18 cellular contexts compared by ENCODE assay signal in the genomic region with DNA sequence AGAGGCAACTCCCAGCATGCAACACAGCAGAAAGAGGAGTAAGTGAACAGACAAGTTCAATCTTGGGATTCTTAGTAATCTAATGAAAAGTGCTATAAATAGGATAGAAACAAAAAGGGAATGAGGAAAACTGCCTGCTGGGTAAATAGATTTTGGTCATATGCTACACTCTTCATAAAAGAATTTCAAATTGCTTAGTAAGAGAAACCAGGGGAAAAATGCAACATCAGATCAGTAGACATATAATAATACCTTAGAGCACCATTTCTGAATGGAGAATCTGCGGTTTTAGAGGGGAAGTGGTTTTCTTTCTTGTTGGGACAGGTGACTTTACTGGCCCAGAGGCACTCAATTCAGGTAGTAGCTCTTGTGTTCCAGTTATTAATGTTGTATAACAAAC. TPM values are rescaled to one million over a fixed set of nuclear protein-coding genes. Genes with fewer than 3 reads are reported as not detected.
A peak's percentile ranks its signal among the peaks of the same experiment; 100 is the strongest.
DNase-seq lines count a peak whose midpoint lies in the region; ATAC-seq, FAIRE-seq and TF ChIP-seq lines count a peak whose summit lies in the region.
"Had no signal": no experiment of that assay in that cellular context is flagged by ENCODE, and none has a peak within 500 bp of the region (broad histone marks: within the 10 kb centered on the region; RNA-seq: fewer than 3 reads in every experiment).

No MANE protein-coding gene starts in this region.

- H3K9me3 ChIP-seq in GM12878 (replicated peaks; ENCODE audit: control insufficient read depth, insufficient read depth, low read length) = no peaks in the 10 kb centered on the region
- H3K9me3 ChIP-seq in stomach = no peaks in the 10 kb centered on the region
- H3K9me3 ChIP-seq: pancreas, suprapubic skin had no signal

- in situ Hi-C loops in GM12878 (cut with MboI) = no loop called here

- no peak overlapping the region for H3K27ac Mint-ChIP-seq in osteocyte (ENCODE audit: unreplicated experiment)
- H3K27ac Mint-ChIP-seq: activated naive CD4-positive, alpha-beta T cell treated with anti-CD3 and anti-CD28 coated beads, Interleukin-2, amount 50 U/mL, for 72 hours; brain had no signal

- WGBS in GM12878 (ENCODE audit: insufficient coverage, insufficient replicate concordance, low lambda C conversion rate, missing lambda C conversion rate) = 86% methylated on average over 1 of the region's 1 CpG
- WGBS in stomach, 5 donors = 74 to 87% (median 79%) methylated on average over 1 of the region's 1 CpG

- TF ChIP-seq POLR2A in GM12878 (IDR thresholded peaks at IDR 0.05; ENCODE audit: low read depth, low read length) (no peak), stomach (IDR thresholded peaks at IDR 0.05) (no peak)

- no peak for TF ChIP-seq CTCF in GM12878 (IDR thresholded peaks at IDR 0.05 in 2 of 3, conservative IDR thresholded peaks at IDR 0.05 in 1 of 3; ENCODE audit: control insufficient read depth in 2 of 3, extremely low read depth in 1 of 3, insufficient read depth in 1 of 3, low read depth in 3 of 3, low read length in 3 of 3)
- TF ChIP-seq CTCF in osteocyte (IDR thresholded peaks at IDR 0.05) = no peak
- no peak for TF ChIP-seq CTCF in stomach (IDR thresholded peaks at IDR 0.05)

- no peak overlapping the region for H3K4me3 ChIP-seq in GM12878
- no peak overlapping the region for H3K4me3 ChIP-seq in stomach
- H3K4me3 ChIP-seq: pancreas, suprapubic skin had no signal

- H4K20me1 ChIP-seq in GM12878 (ENCODE audit: control insufficient read depth, insufficient read depth) = no peaks in the 10 kb centered on the region

- no peaks in the 10 kb centered on the region for H3K27me3 ChIP-seq in GM12878 (replicated peaks in 1 of 2; ENCODE audit: control insufficient read depth in 2 of 2, insufficient read depth in 2 of 2, low read length in 1 of 2)
- no peaks in the 10 kb centered on the region for H3K27me3 ChIP-seq in stomach
- H3K27me3 ChIP-seq: pancreas, suprapubic skin had no signal

- H3K4me2 ChIP-seq in GM12878 (ENCODE audit: control insufficient read depth, insufficient read depth) = 0 out of 2 replicates have a peak overlapping the region, but pooled peaks have one; percentile 7

- FAIRE-seq in GM18507 (lab: Jason Lieb, UNC) (peak; percentile 41), GM12878 (lab: Jason Lieb, UNC) (peak; percentile 72)
- FAIRE-seq: pancreas had no signal

- H2AFZ ChIP-seq in GM12878 (ENCODE audit: control insufficient read depth, low read depth, low read length) = no peak overlapping the region

- H3K9ac ChIP-seq in GM12878 (ENCODE audit: control insufficient read depth, insufficient read depth, low read length) = no peak overlapping the region

- H3K4me1 Mint-ChIP-seq in osteocyte (ENCODE audit: unreplicated experiment) = peaks cover 18% of the 10 kb centered on the region

- H3K36me3 ChIP-seq in GM12878 (ENCODE audit: control insufficient read depth in 2 of 2, insufficient read depth in 2 of 2, low read length in 1 of 2) = no peaks in the 10 kb centered on the region
- no peaks in the 10 kb centered on the region for H3K36me3 ChIP-seq in stomach
- H3K36me3 ChIP-seq: pancreas, suprapubic skin had no signal

- DNase-seq in GM18507 (ENCODE audit: extremely low spot score, insufficient read length, low read depth) = no peak
- DNase-seq in GM12878 (ENCODE audit: low read depth, low spot score) = no peak
- no peak for DNase-seq in osteocyte (ENCODE audit: extremely low spot score, unreplicated experiment)
- no peak for DNase-seq in GF-D8 (lab: John Stamatoyannopoulos, UW)
- no peak for DNase-seq in amniotic stem cell (lab: John Stamatoyannopoulos, UW)
- no peak for DNase-seq in stomach
- DNase-seq: activated CD4-positive, alpha-beta T cell treated with anti-CD3 and anti-CD28 coated beads, Interleukin-2, amount 50 U/mL, for 4 hours; activated T-cell treated with anti-CD3 and anti-CD28 coated beads, Interleukin-2, amount 50 U/mL, for 4 hours; left ventricle myocardium superior; NCI-H146; NK-92 treated with Interleukin-12 subunit alpha and Interleukin-12 subunit beta, amount 100 ng/mL, for 24 hours; pancreas; stimulated activated CD4-positive, alpha-beta T cell treated with anti-CD3 and anti-CD28 coated beads, Interleukin-2, amount 100 ng/mL, for 48 hours had no signal

- ATAC-seq in GM21515 (IDR thresholded peaks at IDR 0.05; ENCODE audit: unreplicated experiment) = peak; percentile 49
- ATAC-seq in HG03108 (IDR thresholded peaks at IDR 0.05; ENCODE audit: unreplicated experiment) = peak; percentile 69
- peak; percentile 52 for ATAC-seq in GM12878
- ATAC-seq: activated naive CD4-positive, alpha-beta T cell treated with anti-CD3 and anti-CD28 coated beads, Interleukin-2, amount 50 U/mL, for 72 hours; activated T-cell treated with anti-CD3 and anti-CD28 coated beads, Interleukin-2, amount 50 U/mL, for 4 hours; left ventricle myocardium superior; pancreas had no signal

- no peaks in the 10 kb centered on the region for H3K79me2 ChIP-seq in GM12878 (ENCODE audit: control insufficient read depth, insufficient read depth, low read length)

- H3K27me3 Mint-ChIP-seq in osteocyte (ENCODE audit: unreplicated experiment) = no peaks in the 10 kb centered on the region
- H3K27me3 Mint-ChIP-seq: brain had no signal

- intact Hi-C loops in GM12878 (cut with micrococcal nuclease; ENCODE audit: unreplicated experiment) = no loop called here
- intact Hi-C loops in stomach (cut with DNase I; ENCODE audit: low total_unique reads) = no loop called here

- no peaks in the 10 kb centered on the region for H3K9me3 Mint-ChIP-seq in osteocyte (ENCODE audit: unreplicated experiment)
- H3K9me3 Mint-ChIP-seq: activated naive CD4-positive, alpha-beta T cell treated with anti-CD3 and anti-CD28 coated beads, Interleukin-2, amount 50 U/mL, for 72 hours; activated T-cell treated with anti-CD3 and anti-CD28 coated beads, Interleukin-2, amount 50 U/mL, for 4 hours; brain had no signal

- TF ChIP-seq RAD21 in GM12878 (IDR thresholded peaks at IDR 0.05; ENCODE audit: insufficient read depth, low read depth, low read length) = no peak

- POLR2A ChIA-PET in GM12878 (lab: Charles Lee) = interaction anchor here (0.8 kb wide), 1 partner anchor 9 kb away, joined by 3 read pairs; no protein-coding TSS in a partner anchor

- CTCF ChIA-PET in GM12878 (lab: Yijun Ruan, JAX) = interaction anchor here (0.9 to 1.0 kb wide), 2 partner anchors 11 to 85 kb away, joined by 3 to 4 read pairs; no protein-coding TSS in a partner anchor

- H3K36me3 Mint-ChIP-seq in osteocyte (ENCODE audit: unreplicated experiment) = no peaks in the 10 kb centered on the region
- H3K36me3 Mint-ChIP-seq: activated naive CD4-positive, alpha-beta T cell treated with anti-CD3 and anti-CD28 coated beads, Interleukin-2, amount 50 U/mL, for 72 hours; brain had no signal

- H3K4me1 ChIP-seq in GM12878 (ENCODE audit: control insufficient read depth, insufficient read depth, low read length) (no peaks in the 10 kb centered on the region), stomach (peaks cover 0 to 7% (median 6%) of the 10 kb centered on the region in 4 donors)

- RAD21 ChIA-PET in GM12878 (lab: Charles Lee; ENCODE audit: unreplicated experiment) = interaction anchor here (1.2 kb wide), 1 partner anchor 12 kb away, joined by 6 read pairs; no protein-coding TSS in a partner anchor

- TF ChIP-seq EP300 in GM12878 (IDR thresholded peaks at IDR 0.05; ENCODE audit: borderline replicate concordance in 1 of 2, control insufficient read depth in 1 of 2, low read depth in 2 of 2, low read length in 2 of 2) = no peak
- TF ChIP-seq EP300 in stomach (IDR thresholded peaks at IDR 0.05) = no peak

- H3K27ac ChIP-seq in GM12878 (ENCODE audit: control insufficient read depth, insufficient read depth) (no peak overlapping the region), stomach (no peak overlapping the region)
- H3K27ac ChIP-seq: pancreas, suprapubic skin had no signal

- no peak overlapping the region for H3K4me3 Mint-ChIP-seq in osteocyte (ENCODE audit: unreplicated experiment)
- H3K4me3 Mint-ChIP-seq: activated T-cell treated with anti-CD3 and anti-CD28 coated beads, Interleukin-2, amount 50 U/mL, for 4 hours; brain had no signal

- SMC1A ChIA-PET in GM12878 (lab: Charles Lee; ENCODE audit: uncharacterized antibody, unreplicated experiment) = interaction anchor here (1.9 kb wide), 1 partner anchor 8 kb away, joined by 9 read pairs; no protein-coding TSS in a partner anchor

- no TSS peak for BruUV-seq in GM12878 (replicated peaks; lab: Mats Ljungman, UMichigan)

TF ChIP-seq in GM12878, 131 proteins besides CTCF, POLR2A, EP300 and RAD21 (continues in another document):
- TF ChIP-seq TARDBP (IDR thresholded peaks at IDR 0.05; ENCODE audit: borderline replicate concordance) (no peak), NR2F1 (conservative IDR thresholded peaks at IDR 0.05) (no peak), FOXK2 (IDR thresholded peaks at IDR 0.05) (no peak), SPI1 (IDR thresholded peaks at IDR 0.05; ENCODE audit: borderline replicate concordance, insufficient read depth, low read depth, low read length) (peak; percentile 38; the same call in 1 of the 2 replicates), CREM (IDR thresholded peaks at IDR 0.05; ENCODE audit: low read depth) (no peak)

RNA-seq across cellular contexts. Expression of a gene that starts 13.4 kb away (rescaled TPM):
- total RNA-seq in GM12878 (2013; cell fraction: nucleolus; rRNA removed) = 210 and 223 TPM in 2 replicates
- total RNA-seq in GM12878 (2014; rRNA removed) (52.6 and 58.6 TPM in 2 replicates), GM12878 (2014; rRNA removed; fragmentation: Illumina TruSeq; extraction: Trizol) (61.0 and 62.4 TPM in 2 replicates), GM12878 (2021) (46.7 and 48.9 TPM in 2 replicates), osteocyte (63.9 and 69.2 TPM in 2 replicates), stomach (10 to 100 TPM; 25.1 to 75.1 (median 54.0) TPM)
- 18.8 TPM for polyA plus RNA-seq in GM12878 (2011; ENCODE audit: low read depth)
- polyA plus RNA-seq in GM12878 (2011; rRNA removed) (50.0 and 56.7 TPM in 2 replicates), GM12878 (2014; fragmentation: Illumina TruSeq; extraction: Trizol) (43.7 and 57.6 TPM in 2 replicates), GM12878 (2014; fragmentation: Nextera tagmentation; extraction: Ambion mirVana) (1 to 10 TPM; 5.5 to 5.8 TPM), GM12878 (2014; rRNA removed) (26.9 and 30.5 TPM in 2 replicates), GM12878 (2016; fragmentation: Nextera tagmentation; extraction: Ambion mirVana) (10 to 100 TPM; 40.7 to 43.8 TPM), stomach (10 to 100 TPM in 1 of 3 donors, 1 to 10 TPM in 2; 4.7 to 10.1 (median 9.5) TPM)
- polyA plus RNA-seq in GM12878 (2011; cell fraction: cytosol; rRNA removed) = 36.9 and 37.2 TPM in 2 replicates
- polyA plus RNA-seq in GM12878 (2011; cell fraction: nucleus; rRNA removed) = 33.2 and 33.3 TPM in 2 replicates
- polyA plus RNA-seq in GM12878 (2012) = 18.9 and 21.7 TPM in 2 replicates
- polyA minus RNA-seq in GM12878 (2011; rRNA and poly(A)+ RNA removed) = 95.1 and 112 TPM in 2 replicates
- polyA minus RNA-seq in GM12878 (2011; cell fraction: cytosol; rRNA and poly(A)+ RNA removed) = 35.2 and 36.5 TPM in 2 replicates
- polyA minus RNA-seq in GM12878 (2011; cell fraction: nucleus; rRNA and poly(A)+ RNA removed) = 76.8 and 114 TPM in 2 replicates
